ENCODE assay signal across 9 cellular contexts in genomic region chr12:110579239-110579888, GRCh38. TPM values are rescaled to one million over a fixed set of nuclear protein-coding genes. Genes with fewer than 3 reads are reported as not detected.
A peak's percentile ranks its signal among the peaks of the same experiment; 100 is the strongest.
DNase-seq lines count a peak whose midpoint lies in the region; ATAC-seq, FAIRE-seq and TF ChIP-seq lines count a peak whose summit lies in the region.
"Had no signal": no experiment of that assay in that cellular context is flagged by ENCODE, and none has a peak within 500 bp of the region (broad histone marks: within the 10 kb centered on the region; RNA-seq: fewer than 3 reads in every experiment).

No MANE protein-coding gene starts in this region.

- no peak overlapping the region for H2AFZ ChIP-seq in H1 (ENCODE audit: low read length)

- no peak overlapping the region for H4K5ac ChIP-seq in H1 (ENCODE audit: insufficient read length, low read depth, low read length)

- H4K8ac ChIP-seq in H1 (ENCODE audit: extremely low read depth, insufficient read depth, low read length): no peak overlapping the region

- H3K36me3 ChIP-seq in RWPE2 (ENCODE audit: low read depth) (no peaks in the 10 kb centered on the region), H1 (ENCODE audit: control insufficient read depth in 2 of 4, insufficient read depth in 4 of 4, low read length in 3 of 4) (no peaks in the 10 kb centered on the region), skeletal muscle tissue (ENCODE audit: control insufficient read depth in 3 of 3, insufficient read depth in 3 of 3, low read length in 3 of 3) (peaks cover 0 to 3% (median 0%) of the 10 kb centered on the region in 3 donors)

- POLR2A ChIA-PET in H1 (lab: Charles Lee; ENCODE audit: partially characterized antibody) (interaction anchor here (0.5 to 1.1 kb wide), 3 partner anchors 15 to 26 kb away, joined by 3 to 4 read pairs (median 4); no protein-coding TSS in a partner anchor), HEK293T (lab: Yijun Ruan, JAX) (interaction anchor here (1.1 kb wide), 1 partner anchor 30 kb away, joined by 3 read pairs; no protein-coding TSS in a partner anchor)

- no peak overlapping the region for H3K23ac ChIP-seq in H1 (ENCODE audit: insufficient read length)

- no peak overlapping the region for H3K56ac ChIP-seq in H1 (replicated peaks; ENCODE audit: insufficient read length, low read depth, low read length)

- H3K4ac ChIP-seq in H1 (replicated peaks; ENCODE audit: insufficient read length, low read depth, low read length): no peak overlapping the region

- no peak for ATAC-seq in activated T-cell treated with anti-CD3 and anti-CD28 coated beads, Interleukin-2, amount 50 U/mL, for 4 hours
- ATAC-seq in RWPE2 (ENCODE audit: low read depth): no peak
- no peak for ATAC-seq in HG02798 (IDR thresholded peaks at IDR 0.05; ENCODE audit: poor library complexity, unreplicated experiment)

- peaks cover 10% of the 10 kb centered on the region for H3K79me1 ChIP-seq in H1 (ENCODE audit: low read depth, low read length)

- H2BK15ac ChIP-seq in H1 (ENCODE audit: low read length): no peak overlapping the region

- TF ChIP-seq POLR2A in H1 (IDR thresholded peaks at IDR 0.05; ENCODE audit: control extremely low read depth in 1 of 2, low read depth in 2 of 2, low read length in 2 of 2): no peak

- H3K9ac ChIP-seq in H1 (replicated peaks in 1 of 4; ENCODE audit: extremely low read depth in 1 of 4, low read depth in 3 of 4, low read length in 3 of 4) (no peak overlapping the region), skeletal muscle tissue (ENCODE audit: low read depth in 1 of 3, low read length in 3 of 3) (peak overlapping the region in 1 of 3 donors; percentile 57)

- H3K4me3 ChIP-seq in RWPE2 (ENCODE audit: severe bottlenecking) (no peak overlapping the region), H1 (ENCODE audit: extremely low read depth in 1 of 4, insufficient read depth in 2 of 4, low read depth in 3 of 4, low read length in 4 of 4) (no peak overlapping the region), skeletal muscle tissue (ENCODE audit: low read length in 3 of 3) (peak overlapping the region; percentile 53 to 72 (median 66))

- H3K18ac ChIP-seq in H1 (ENCODE audit: extremely low read depth, low read length): no peak overlapping the region

- WGBS in H1 (ENCODE audit: extremely low coverage in 1 of 2, insufficient coverage in 1 of 2, insufficient read length in 1 of 2, insufficient replicate concordance in 2 of 2, low coverage in 1 of 2, low lambda C conversion rate in 2 of 2, missing lambda C conversion rate in 1 of 2), 2 experiments: 91% methylated on average over 13 of the region's 13 CpGs; no CpG with 5 or more reads in 1 of the 2 experiments

- H2BK120ac ChIP-seq in H1 (replicated peaks; ENCODE audit: low read depth, low read length): no peak overlapping the region

- peaks cover 17 to 76% of the 10 kb centered on the region in 2 experiments for H3K79me2 ChIP-seq in H1 (ENCODE audit: control insufficient read depth in 1 of 2, insufficient read depth in 2 of 2, low read length in 2 of 2)

- no peak for FAIRE-seq in H1 (lab: Jason Lieb, UNC)

- H3K23me2 ChIP-seq in H1 (ENCODE audit: low read depth, low read length): peaks cover 10% of the 10 kb centered on the region

- H3K14ac ChIP-seq in H1 (ENCODE audit: insufficient read length): peak overlapping the region; percentile 85

- no peaks in the 10 kb centered on the region for H3K27me3 ChIP-seq in RWPE2 (ENCODE audit: insufficient read depth, poor library complexity, severe bottlenecking)
- no peaks in the 10 kb centered on the region; a peak in 1 of 7 replicates for H3K27me3 ChIP-seq in H1 (replicated peaks in 1 of 4; ENCODE audit: control insufficient read depth in 3 of 4, extremely low read depth in 1 of 4, insufficient read depth in 3 of 4, low read length in 3 of 4)
- H3K27me3 ChIP-seq in skeletal muscle tissue (ENCODE audit: control insufficient read depth in 3 of 3, insufficient read depth in 3 of 3, low read length in 3 of 3): no peaks in the 10 kb centered on the region

- H3K9me3 ChIP-seq in RWPE2 (ENCODE audit: severe bottlenecking): no peaks in the 10 kb centered on the region
- no peaks in the 10 kb centered on the region for H3K9me3 ChIP-seq in H1 (ENCODE audit: insufficient read depth in 2 of 2, low read depth in 1 of 2, low read length in 1 of 2)
- no peaks in the 10 kb centered on the region for H3K9me3 ChIP-seq in skeletal muscle tissue (ENCODE audit: control insufficient read depth in 3 of 3, low read length in 3 of 3)

- CTCF ChIA-PET in H1 (lab: Charles Lee; ENCODE audit: partially characterized antibody) (interaction anchor here (0.5 to 2.1 kb wide), 5 partner anchors 11 to 36 kb away, joined by 3 to 10 read pairs (median 4); no protein-coding TSS in a partner anchor), HEK293T (lab: Yijun Ruan, JAX) (no interaction called here)

- peaks cover 16% of the 10 kb centered on the region for H3K36me3 Mint-ChIP-seq in activated T-cell treated with anti-CD3 and anti-CD28 coated beads, Interleukin-2, amount 50 U/mL, for 4 hours (ENCODE audit: insufficient read depth)

- no peaks in the 10 kb centered on the region for H3K27me3 Mint-ChIP-seq in activated T-cell treated with anti-CD3 and anti-CD28 coated beads, Interleukin-2, amount 50 U/mL, for 4 hours (ENCODE audit: low read depth)

- peak overlapping the region; percentile 99 for H3K27ac ChIP-seq in RWPE2 (ENCODE audit: poor library complexity, severe bottlenecking)
- no peak overlapping the region for H3K27ac ChIP-seq in H1 (ENCODE audit: low read depth, low read length)
- peak overlapping the region; percentile 87 for H3K27ac ChIP-seq in skeletal muscle tissue (ENCODE audit: low read depth, low read length)

- peak overlapping the region; percentile 92 for H3K4me3 Mint-ChIP-seq in activated T-cell treated with anti-CD3 and anti-CD28 coated beads, Interleukin-2, amount 50 U/mL, for 4 hours

- TF ChIP-seq CTCF in RWPE2 (IDR thresholded peaks at IDR 0.05; ENCODE audit: poor library complexity, severe bottlenecking) (no peak), H1 (IDR thresholded peaks at IDR 0.05; ENCODE audit: control extremely low read depth in 1 of 3, insufficient read depth in 1 of 3, low read depth in 1 of 3, low read length in 3 of 3) (no peak)

- no peak overlapping the region for H2BK12ac ChIP-seq in H1 (ENCODE audit: low read depth, low read length)

- no peak overlapping the region for H2BK20ac ChIP-seq in H1 (ENCODE audit: low read length)

- DNase-seq in activated T-cell treated with anti-CD3 and anti-CD28 coated beads, Interleukin-2, amount 50 U/mL, for 4 hours: no peak
- no peak for DNase-seq in activated T-cell treated with anti-CD3 and anti-CD28 coated beads, Interleukin-2, amount 50 U/mL, for 1 hour
- DNase-seq in RWPE2 (ENCODE audit: low spot score) (no peak), H1 (ENCODE audit: low read depth in 1 of 2, low spot score in 2 of 2) (no peak), NCI-H146 (lab: John Stamatoyannopoulos, UW) (no peak), HEK293T (ENCODE audit: extremely low spot score) (no peak)
- DNase-seq: SHP77 treated with DMSO at 0.1 percent for 48 hours had no signal

- TF ChIP-seq RAD21 in H1 (IDR thresholded peaks at IDR 0.05 in 1 of 2, conservative IDR thresholded peaks at IDR 0.05 in 1 of 2; ENCODE audit: low read depth in 2 of 2, low read length in 2 of 2): no peak

- TF ChIP-seq EP300 in H1 (IDR thresholded peaks at IDR 0.05; ENCODE audit: borderline replicate concordance in 1 of 2, low read depth in 2 of 2, low read length in 2 of 2): no peak

- H2BK5ac ChIP-seq in H1 (ENCODE audit: low read depth, low read length): no peak overlapping the region

- peaks cover 10 to 26% of the 10 kb centered on the region in 2 experiments for H4K20me1 ChIP-seq in H1 (replicated peaks in 1 of 2; ENCODE audit: control insufficient read depth in 1 of 2, insufficient read depth in 2 of 2, low read length in 2 of 2)

- H3K4me1 Mint-ChIP-seq in activated T-cell treated with anti-CD3 and anti-CD28 coated beads, Interleukin-2, amount 50 U/mL, for 4 hours (ENCODE audit: low read depth): peaks cover 79% of the 10 kb centered on the region

- no peak overlapping the region for H4K91ac ChIP-seq in H1 (replicated peaks; ENCODE audit: insufficient read length, low read length)

- H3K4me2 ChIP-seq in H1 (ENCODE audit: insufficient read depth in 1 of 2, low read depth in 2 of 2, low read length in 2 of 2): peak overlapping the region; percentile 16 to 37

- peaks cover 3% of the 10 kb centered on the region for H3K9me3 Mint-ChIP-seq in activated T-cell treated with anti-CD3 and anti-CD28 coated beads, Interleukin-2, amount 50 U/mL, for 4 hours

- H2AK5ac ChIP-seq in H1 (ENCODE audit: low read depth, low read length): no peak overlapping the region

- H3K4me1 ChIP-seq in RWPE2 (ENCODE audit: insufficient read depth, poor library complexity, severe bottlenecking) (peaks cover 50% of the 10 kb centered on the region), H1 (replicated peaks in 1 of 4; ENCODE audit: control insufficient read depth in 3 of 4, insufficient read depth in 4 of 4, low read length in 3 of 4) (peaks cover 0 to 12% (median 7%) of the 10 kb centered on the region in 4 experiments; a peak in 5 of 7 replicates), skeletal muscle tissue (ENCODE audit: control insufficient read depth in 3 of 3, insufficient read depth in 3 of 3, low read length in 3 of 3) (peaks cover 29 to 54% (median 47%) of the 10 kb centered on the region in 3 donors)

RNA-seq across cellular contexts. Expression of gene PPTC7, which starts 3.8 kb away (rescaled TPM):
- total RNA-seq in activated T-cell treated with anti-CD3 and anti-CD28 coated beads, Interleukin-2, amount 50 U/mL, for 4 hours: 10 to 100 TPM; 74.2 to 76.4 (median 74.4) TPM
- total RNA-seq in H1 (2021; fragmentation: NEBNext Ultra II Directional; extraction: Animal tissue kit (Norgen Biotek cat#: 25700)): 15.9 and 16.0 TPM in 2 replicates
- polyA plus RNA-seq in H1 (2011; rRNA removed): 5.2 and 8.1 TPM in 2 replicates
- 8.3 TPM for polyA plus RNA-seq in H1 (2011; cell fraction: cytosol; rRNA removed)
- 5.4 TPM for polyA plus RNA-seq in H1 (2011; cell fraction: nucleus; rRNA removed)
- polyA plus RNA-seq in H1 (2012, experiment 1 of 2): 6.5 to 9.8 TPM (median 8.0 TPM) in 4 replicates
- polyA plus RNA-seq in H1 (2012, experiment 2 of 2): 0.94 TPM
- polyA plus RNA-seq in H1 (2013, experiment 1 of 2): 9.6 TPM
- 9.2 TPM for polyA plus RNA-seq in H1 (2013, experiment 2 of 2)
- 20.4 and 22.1 TPM in 2 replicates for polyA minus RNA-seq in H1 (2011; rRNA and poly(A)+ RNA removed)
- 8.7 TPM for polyA minus RNA-seq in H1 (2011; cell fraction: cytosol; rRNA and poly(A)+ RNA removed)
- 13.1 TPM for polyA minus RNA-seq in H1 (2011; cell fraction: nucleus; rRNA and poly(A)+ RNA removed)
- total RNA-seq in skeletal muscle tissue: 6.3 TPM

RNA-seq across cellular contexts. Expression of gene TCTN1, which starts 34.6 kb away (rescaled TPM):
- 1 to 10 TPM; 3.5 to 4.4 (median 3.6) TPM for total RNA-seq in activated T-cell treated with anti-CD3 and anti-CD28 coated beads, Interleukin-2, amount 50 U/mL, for 4 hours
- 11.1 and 16.4 TPM in 2 replicates for total RNA-seq in H1 (2021; fragmentation: NEBNext Ultra II Directional; extraction: Animal tissue kit (Norgen Biotek cat#: 25700))
- polyA plus RNA-seq in H1 (2011; rRNA removed): 14.7 and 20.8 TPM in 2 replicates
- 13.1 TPM for polyA plus RNA-seq in H1 (2011; cell fraction: cytosol; rRNA removed)
- polyA plus RNA-seq in H1 (2011; cell fraction: nucleus; rRNA removed): 37.2 TPM
- polyA plus RNA-seq in H1 (2012, experiment 1 of 2): 11.8 to 16.3 TPM (median 13.5 TPM) in 4 replicates
- 6.8 TPM for polyA plus RNA-seq in H1 (2012, experiment 2 of 2)
- polyA plus RNA-seq in H1 (2013, experiment 1 of 2): 25.7 TPM
- polyA plus RNA-seq in H1 (2013, experiment 2 of 2): 27.6 TPM
- 14.4 and 21.8 TPM in 2 replicates for polyA minus RNA-seq in H1 (2011; rRNA and poly(A)+ RNA removed)
- polyA minus RNA-seq in H1 (2011; cell fraction: cytosol; rRNA and poly(A)+ RNA removed): 8.5 TPM
- polyA minus RNA-seq in H1 (2011; cell fraction: nucleus; rRNA and poly(A)+ RNA removed): 29.4 TPM
- total RNA-seq in skeletal muscle tissue: 14.1 TPM

Comparison
In these comparisons a context has a peak if more than half of its experiments do, and no peak if none do; other contexts are left out.
1. H3K4me3 ChIP-seq: peak in skeletal muscle tissue (3 of 3); none in RWPE2 (single experiment) and H1 (0 of 4).